ENCODE assay signal across 21 cellular contexts in the genomic region with DNA sequence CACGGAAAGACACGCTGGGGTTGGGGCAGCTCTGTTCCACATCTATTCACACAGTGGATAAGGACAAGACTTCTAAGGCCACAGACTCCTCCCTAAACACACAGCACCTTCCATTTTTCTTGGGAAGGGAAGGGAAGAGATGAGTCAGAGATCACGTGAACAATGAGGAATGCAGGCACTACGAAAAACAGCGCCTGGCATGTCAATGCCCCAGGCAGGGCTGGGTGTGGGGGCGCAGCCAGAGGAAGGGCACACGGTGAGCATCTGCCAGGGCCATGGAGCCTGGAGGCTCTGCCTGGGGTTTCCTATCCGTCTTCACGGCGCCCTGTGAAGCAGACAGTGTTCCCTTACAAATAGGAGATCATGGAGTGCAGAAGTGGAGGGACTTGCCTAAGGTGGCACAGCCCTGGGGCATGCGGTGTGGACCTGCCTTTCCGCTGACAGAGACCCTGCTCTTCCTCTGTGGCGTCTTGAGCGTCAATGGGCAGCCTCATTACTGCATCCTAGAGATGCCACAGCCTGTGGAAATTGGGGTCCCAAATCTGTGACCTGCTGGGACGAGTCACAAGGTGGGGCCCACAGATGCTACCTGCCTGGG. TPM values are rescaled to one million over a fixed set of nuclear protein-coding genes. Genes with fewer than 3 reads are reported as not detected.
A peak's percentile ranks its signal among the peaks of the same experiment; 100 is the strongest.
DNase-seq lines count a peak whose midpoint lies in the region; ATAC-seq and TF ChIP-seq lines count a peak whose summit lies in the region.
"Had no signal": no experiment of that assay in that cellular context is flagged by ENCODE, and none has a peak within 500 bp of the region (broad histone marks: within the 10 kb centered on the region; RNA-seq: fewer than 3 reads in every experiment).

No MANE protein-coding gene starts in this region.

- TF ChIP-seq RAD21 in HCT116 (IDR thresholded peaks at IDR 0.05; ENCODE audit: low read depth) (no peak), SK-N-SH (IDR thresholded peaks at IDR 0.05; ENCODE audit: low read length) (no peak)

- H3K4me3 ChIP-seq in A673 (ENCODE audit: low read depth, low read length, poor library complexity, severe bottlenecking) (no peak overlapping the region), HCT116 (replicated peaks in 1 of 2; ENCODE audit: low read depth in 1 of 2, low read length in 2 of 2) (no peak overlapping the region), SK-N-SH (ENCODE audit: low read depth in 2 of 2, low read length in 1 of 2) (no peak overlapping the region)
- H3K4me3 ChIP-seq: GM23248 had no signal

- BruUV-seq in A673 (replicated peaks; lab: Mats Ljungman, UMichigan) = no TSS peak
- BruUV-seq in HCT116 (replicated peaks; lab: Mats Ljungman, UMichigan) = no TSS peak

- intact Hi-C loops in A673 (cut with micrococcal nuclease; ENCODE audit: unreplicated experiment) = no loop called here
- intact Hi-C loops in HCT116 (cut with micrococcal nuclease) = no loop called here

- in situ Hi-C loops in KBM-7 (cut with MboI; ENCODE audit: low pct_unique_long_range_greater_than_20kb, low sequenced_read_pairs) = no loop called here

- POLR2A ChIA-PET in A673 (lab: Charles Lee; ENCODE audit: low non-redundant PET) = no interaction called here
- POLR2A ChIA-PET in HCT116 (lab: Charles Lee) = no interaction called here
- POLR2A ChIA-PET in SK-N-SH (lab: Yijun Ruan, JAX) = no interaction called here

- no peaks in the 10 kb centered on the region for H3K9me2 ChIP-seq in HCT116 (ENCODE audit: insufficient read depth)
- H3K9me2 ChIP-seq in SK-N-SH = no peaks in the 10 kb centered on the region

- peak; percentile 26 for DNase-seq in A673 (ENCODE audit: low spot score)
- peak; percentile 16 for DNase-seq in HCT116 (ENCODE audit: low read depth, low spot score)
- no peak for DNase-seq in SK-N-SH
- peak; percentile 1 for DNase-seq in iris pigment epithelial cell (ENCODE audit: low read depth)
- DNase-seq in NCI-H2029 treated with DMSO at 0.1 percent for 48 hours (lab: John Stamatoyannopoulos, UW) = no peak
- DNase-seq in KBM-7 = no peak
- DNase-seq in activated naive CD4-positive, alpha-beta T cell treated with Interleukin-2 at 50 U/mL for 16 hours = no peak
- DNase-seq: activated CD4-positive, alpha-beta T cell treated with anti-CD3 and anti-CD28 coated beads, Interleukin-2, amount 50 U/mL, for 48 hours; amniotic stem cell; CD4-positive, CD25-positive, alpha-beta regulatory T cell; DMS79 treated with DMSO at 0.1 percent for 48 hours; foreskin keratinocyte; GM23248; left colon; NCI-H1105 treated with DMSO at 0.1 percent for 48 hours; NCI-H524 treated with DMSO at 0.1 percent for 48 hours; SHP77 treated with DMSO at 0.1 percent for 48 hours; stimulated activated naive CD4-positive, alpha-beta T cell had no signal

- CTCF ChIA-PET in A673 (lab: Charles Lee) (no interaction called here), HCT116 (lab: Charles Lee) (no interaction called here), SK-N-SH (lab: Yijun Ruan, JAX) (interaction anchor here (1.4 kb wide), 1 partner anchor 164 kb away, joined by 3 read pairs; no protein-coding TSS in a partner anchor)

- H3K9me3 ChIP-seq in A673 (ENCODE audit: low read depth, low read length, poor library complexity, severe bottlenecking) = no peaks in the 10 kb centered on the region
- H3K9me3 ChIP-seq in HCT116 (ENCODE audit: control insufficient read depth in 1 of 2, insufficient read depth in 1 of 2, low read depth in 1 of 2, low read length in 2 of 2) = no peaks in the 10 kb centered on the region
- no peaks in the 10 kb centered on the region for H3K9me3 ChIP-seq in SK-N-SH

- H3K27ac ChIP-seq in A673 (ENCODE audit: low read depth, low read length, poor library complexity, severe bottlenecking) (no peak overlapping the region), HCT116 (ENCODE audit: low read depth, low read length) (no peak overlapping the region), SK-N-SH (ENCODE audit: low read depth in 2 of 2, low read length in 1 of 2) (no peak overlapping the region)
- H3K27ac ChIP-seq: epithelial cell of prostate, foreskin keratinocyte, GM23248 had no signal

- H4K20me1 ChIP-seq in HCT116 (ENCODE audit: insufficient read depth) (no peaks in the 10 kb centered on the region), SK-N-SH (ENCODE audit: insufficient read depth) (no peaks in the 10 kb centered on the region)

- no peak for TF ChIP-seq EP300 in SK-N-SH (IDR thresholded peaks at IDR 0.05; ENCODE audit: borderline replicate concordance in 1 of 2, low read depth in 1 of 2, low read length in 1 of 2)

- H2AFZ ChIP-seq in HCT116 (ENCODE audit: low read depth, low read length, poor library complexity, severe bottlenecking) = peak overlapping the region; percentile 23
- H2AFZ ChIP-seq in SK-N-SH (ENCODE audit: low read depth) = peak overlapping the region; percentile 59; the same call in 1 of the 2 replicates
- H2AFZ ChIP-seq: GM23248 had no signal

- H3F3A ChIP-seq in SK-N-SH (replicated peaks; ENCODE audit: insufficient read depth) = no peaks in the 10 kb centered on the region

- WGBS in SK-N-SH (ENCODE audit: low lambda C conversion rate) = 30% methylated on average over 5 of the region's 15 CpGs

- H3K36me3 ChIP-seq in A673 (ENCODE audit: insufficient read depth, low read length, poor library complexity, severe bottlenecking) (no peaks in the 10 kb centered on the region), HCT116 (ENCODE audit: control insufficient read depth in 1 of 2, insufficient read depth in 2 of 2, low read length in 2 of 2) (no peaks in the 10 kb centered on the region), SK-N-SH (replicated peaks in 1 of 2; ENCODE audit: control insufficient read depth in 1 of 2, insufficient read depth in 2 of 2, low read length in 1 of 2) (no peaks in the 10 kb centered on the region)

- H3K79me2 ChIP-seq in HCT116 (ENCODE audit: insufficient read depth, low read length) (no peaks in the 10 kb centered on the region), SK-N-SH (ENCODE audit: insufficient read depth) (no peaks in the 10 kb centered on the region)

- H3K4me2 ChIP-seq in HCT116 (ENCODE audit: low read length) (peak overlapping the region; percentile 57), SK-N-SH (no peak overlapping the region)

- RAD21 ChIA-PET in HCT116 (lab: Charles Lee; ENCODE audit: low non-redundant PET in 1 of 2, low total read pairs in 2 of 2, uncharacterized antibody in 2 of 2, unreplicated experiment in 2 of 2) = no interaction called here

- ATAC-seq in HCT116 = peak; percentile 75
- ATAC-seq in HG03108 (IDR thresholded peaks at IDR 0.05; ENCODE audit: unreplicated experiment) = no peak
- ATAC-seq: foreskin keratinocyte, left colon had no signal

- H3K27me3 ChIP-seq in A673 (replicated peaks; ENCODE audit: insufficient read depth, low read depth, low read length, poor library complexity) (no peaks in the 10 kb centered on the region), HCT116 (ENCODE audit: insufficient read depth, low read length) (peaks cover 10% of the 10 kb centered on the region), SK-N-SH (ENCODE audit: insufficient read depth) (no peaks in the 10 kb centered on the region)
- H3K27me3 ChIP-seq: foreskin keratinocyte had no signal

- TF ChIP-seq POLR2A in HCT116 (IDR thresholded peaks at IDR 0.05; ENCODE audit: borderline replicate concordance, extremely low read depth, insufficient read depth, insufficient read length) = no peak

- TF ChIP-seq CTCF in A673 (conservative IDR thresholded peaks at IDR 0.05; ENCODE audit: low read depth, low read length) (no peak), HCT116 (IDR thresholded peaks at IDR 0.05 in 2 of 3, conservative IDR thresholded peaks at IDR 0.05 in 1 of 3; ENCODE audit: borderline replicate concordance in 1 of 3, insufficient read depth in 1 of 3, low read depth in 2 of 3, low read length in 2 of 3) (no peak), SK-N-SH (IDR thresholded peaks at IDR 0.05) (no peak)

- no peak overlapping the region for H3K9ac ChIP-seq in HCT116 (ENCODE audit: low read length)
- H3K9ac ChIP-seq in SK-N-SH = no peak overlapping the region
- H3K9ac ChIP-seq: GM23248 had no signal

- H3K4me1 ChIP-seq in A673 (ENCODE audit: insufficient read depth, low read length, poor library complexity, severe bottlenecking) = no peaks in the 10 kb centered on the region
- H3K4me1 ChIP-seq in HCT116 (ENCODE audit: control insufficient read depth in 1 of 2, insufficient read depth in 2 of 2, low read length in 2 of 2) = peaks cover 7 to 12% of the 10 kb centered on the region in 2 experiments
- H3K4me1 ChIP-seq in SK-N-SH (ENCODE audit: control insufficient read depth in 1 of 2, insufficient read depth in 2 of 2, low read depth in 1 of 2, low read length in 1 of 2) = peaks cover 0 to 5% of the 10 kb centered on the region in 2 experiments; a peak in 1 of 4 replicates
- H3K4me1 ChIP-seq: foreskin keratinocyte had no signal

TF ChIP-seq in HCT116, 20 proteins besides CTCF, POLR2A, EP300 and RAD21 (continues in another document):
- TF ChIP-seq POLR2AphosphoS5 (IDR thresholded peaks at IDR 0.05; ENCODE audit: low read depth, low read length) = no peak
- no peak for TF ChIP-seq SIN3A (IDR thresholded peaks at IDR 0.05; ENCODE audit: low read depth)

TF ChIP-seq in SK-N-SH, 30 proteins besides CTCF, POLR2A, EP300 and RAD21:
- no peak for TF ChIP-seq EZH2phosphoT487 (IDR thresholded peaks at IDR 0.05; ENCODE audit: borderline replicate concordance, low read depth)
- TF ChIP-seq, protein P1, sequence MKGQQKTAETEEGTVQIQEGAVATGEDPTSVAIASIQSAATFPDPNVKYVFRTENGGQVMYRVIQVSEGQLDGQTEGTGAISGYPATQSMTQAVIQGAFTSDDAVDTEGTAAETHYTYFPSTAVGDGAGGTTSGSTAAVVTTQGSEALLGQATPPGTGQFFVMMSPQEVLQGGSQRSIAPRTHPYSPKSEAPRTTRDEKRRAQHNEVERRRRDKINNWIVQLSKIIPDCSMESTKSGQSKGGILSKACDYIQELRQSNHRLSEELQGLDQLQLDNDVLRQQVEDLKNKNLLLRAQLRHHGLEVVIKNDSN (IDR thresholded peaks at IDR 0.05; ENCODE audit: borderline replicate concordance, low read depth) = peak; percentile 33; the same call in 1 of the 2 replicates

RNA-seq across cellular contexts. Expression of a gene that starts 15.4 kb away (rescaled TPM):
- total RNA-seq in A673 (2021) (not detected in 2 replicates), HCT116 (2021; ENCODE audit: unreplicated experiment) (not detected)
- not detected in 2 replicates for polyA plus RNA-seq in HCT116 (2012)
- not detected in 2 replicates for polyA plus RNA-seq in SK-N-SH (2012; rRNA removed)
- polyA plus RNA-seq in SK-N-SH (2012; cell fraction: cytosol; rRNA removed) = not detected in 2 replicates
- polyA plus RNA-seq in SK-N-SH (2012; cell fraction: nucleus; rRNA removed) = not detected in 2 replicates
- total RNA-seq: CD4-positive, CD25-positive, alpha-beta regulatory T cell; foreskin keratinocyte; GM23248; LHCN-M2 had no signal
- polyA plus RNA-seq: CD4-positive, CD25-positive, alpha-beta regulatory T cell; foreskin keratinocyte; GM23248 had no signal

RNA-seq across cellular contexts. Expression of a gene that starts 18.4 kb away (rescaled TPM):
- total RNA-seq in A673 (2021) (not detected in 2 replicates), HCT116 (2021; ENCODE audit: unreplicated experiment) (not detected)
- polyA plus RNA-seq in HCT116 (2012) = 0.10 TPM in 1 of 2 replicates, not detected in the other
- not detected in 2 replicates for polyA plus RNA-seq in SK-N-SH (2012; rRNA removed)
- polyA plus RNA-seq in SK-N-SH (2012; cell fraction: cytosol; rRNA removed) = not detected in 2 replicates
- not detected in 2 replicates for polyA plus RNA-seq in SK-N-SH (2012; cell fraction: nucleus; rRNA removed)
- total RNA-seq: CD4-positive, CD25-positive, alpha-beta regulatory T cell; foreskin keratinocyte; GM23248; left colon; LHCN-M2 had no signal
- polyA plus RNA-seq: CD4-positive, CD25-positive, alpha-beta regulatory T cell; foreskin keratinocyte; GM23248 had no signal

Comparison
In these comparisons a context has a peak if more than half of its experiments do, and no peak if none do; other contexts are left out.
1. DNase-seq: peak in A673 (single experiment), HCT116 (single experiment) and iris pigment epithelial cell (single experiment); none in SK-N-SH (single experiment), NCI-H2029 treated with DMSO at 0.1 percent for 48 hours (single experiment), KBM-7 (single experiment) and activated naive CD4-positive, alpha-beta T cell treated with Interleukin-2 at 50 U/mL for 16 hours (single experiment).